ENCODE assay signal across 28 cellular contexts in the genomic region with DNA sequence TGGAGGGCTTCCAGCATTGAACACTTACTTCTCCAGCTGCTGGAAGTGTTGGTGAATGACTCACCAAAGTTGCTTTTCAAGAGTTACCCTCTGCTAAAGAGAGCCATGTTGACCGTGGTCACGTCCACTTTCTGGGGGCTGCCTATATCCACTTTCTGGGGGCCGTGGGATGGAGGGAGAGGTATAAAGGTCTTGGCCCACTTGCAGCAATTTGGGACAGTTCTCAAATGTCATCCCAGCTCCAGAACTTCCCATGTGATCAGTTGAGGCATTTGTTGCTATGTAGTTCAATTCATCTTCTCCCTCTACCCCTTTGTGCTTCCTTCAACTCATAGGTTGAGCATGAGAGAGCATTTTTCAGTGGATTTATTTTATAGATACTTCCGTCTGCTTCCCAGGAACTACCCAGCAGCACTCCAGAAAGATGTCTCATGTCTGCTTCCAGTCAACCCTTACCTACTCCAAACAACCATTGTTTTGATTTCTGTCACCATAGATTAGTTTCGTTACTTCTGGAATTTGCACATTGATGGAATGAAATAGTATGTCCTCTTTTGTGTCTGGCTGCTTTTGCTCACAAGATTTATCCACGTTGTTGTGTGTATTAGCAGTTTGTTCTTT.
DNase-seq lines count a peak whose midpoint lies in the region; ATAC-seq and TF ChIP-seq lines count a peak whose summit lies in the region.
"Had no signal": no experiment of that assay in that cellular context is flagged by ENCODE, and none has a peak within 500 bp of the region (broad histone marks: within the 10 kb centered on the region; RNA-seq: fewer than 3 reads in every experiment).

No MANE protein-coding gene starts in this region.

- no peak for ATAC-seq in upper lobe of right lung
- ATAC-seq: activated CD8-positive, alpha-beta T cell treated with anti-CD3 and anti-CD28 coated beads for 36 hours; left cardiac atrium; Panc1; right lobe of liver had no signal

- 93 to 95% (median 94%) methylated on average over 6 of the region's 6 CpGs for WGBS in spleen, 5 donors

- no peak overlapping the region for H3K27ac ChIP-seq in upper lobe of right lung
- no peak overlapping the region for H3K27ac ChIP-seq in spleen
- H3K27ac ChIP-seq in right atrium auricular region, result no peak overlapping the region
- H3K27ac ChIP-seq: esophagus squamous epithelium, parathyroid adenoma, right lobe of liver had no signal

- H3K27me3 ChIP-seq in upper lobe of right lung, result no peaks in the 10 kb centered on the region
- no peaks in the 10 kb centered on the region for H3K27me3 ChIP-seq in spleen (replicated peaks in 1 of 7)
- H3K27me3 ChIP-seq in right atrium auricular region, result no peaks in the 10 kb centered on the region
- H3K27me3 ChIP-seq: esophagus squamous epithelium, right lobe of liver had no signal

- peak; percentile 17 for DNase-seq in EH (ENCODE audit: low read depth)
- peak; percentile 18 for DNase-seq in astrocyte of the hippocampus (ENCODE audit: low read depth, low spot score)
- DNase-seq in kidney glomerular epithelial cell (lab: John Stamatoyannopoulos, UW), result peak; percentile 60
- peak; percentile 28 for DNase-seq in retinal pigment epithelial cell (ENCODE audit: low read depth)
- no peak for DNase-seq in upper lobe of right lung
- DNase-seq in spleen, result no peak
- no peak for DNase-seq in right atrium auricular region (ENCODE audit: low spot score)
- DNase-seq: activated CD4-positive, alpha-beta T cell treated with anti-CD3 and anti-CD28 coated beads for 1 hour; activated CD8-positive, alpha-beta memory T cell treated with anti-CD3 and anti-CD28 coated beads, Interleukin-2, amount 50 U/mL, for 48 hours; activated CD8-positive, alpha-beta T cell treated with anti-CD3 and anti-CD28 coated beads for 36 hours; activated naive CD4-positive, alpha-beta T cell treated with anti-CD3 and anti-CD28 coated beads, Interleukin-2, amount 10 ng/mL, durations not matched to agents 7 days and 5 days; aorta; CD4-positive, alpha-beta memory T cell; DMS153; esophagus squamous epithelium; H7; left cardiac atrium; mammary epithelial cell; NCI-H1048; NCI-H2107; NCI-H345; NCI-H748 treated with DMSO at 0.1 percent for 48 hours; right lobe of liver; SHP77; stimulated activated CD4-positive, alpha-beta T cell treated with anti-CD3 and anti-CD28 coated beads, Interleukin-4, amount 100 ng/mL, for 1 hour; T-helper 2 cell had no signal

- H3K36me3 ChIP-seq in upper lobe of right lung (no peaks in the 10 kb centered on the region), spleen (peaks cover 0 to 4% (median 0%) of the 10 kb centered on the region in 6 donors), right atrium auricular region (no peaks in the 10 kb centered on the region)
- H3K36me3 ChIP-seq: esophagus squamous epithelium, right lobe of liver had no signal

- H3K9me3 ChIP-seq in upper lobe of right lung, result no peaks in the 10 kb centered on the region
- H3K9me3 ChIP-seq in spleen, result peaks cover 0 to 4% (median 0%) of the 10 kb centered on the region in 8 donors
- H3K9me3 ChIP-seq in right atrium auricular region, result no peaks in the 10 kb centered on the region
- H3K9me3 ChIP-seq: esophagus squamous epithelium, right lobe of liver had no signal

- TF ChIP-seq CTCF in retinal pigment epithelial cell (conservative IDR thresholded peaks at IDR 0.05; ENCODE audit: low read depth, low read length) (no peak), upper lobe of right lung (IDR thresholded peaks at IDR 0.05) (no peak), spleen (IDR thresholded peaks at IDR 0.05 in 8 of 11, conservative IDR thresholded peaks at IDR 0.05 in 3 of 11) (no peak), right atrium auricular region (IDR thresholded peaks at IDR 0.05) (no peak)

- intact Hi-C loops in upper lobe of right lung (cut with DNase I), result no loop called here
- intact Hi-C loops in spleen (cut with DNase I; ENCODE audit: low total_unique reads), result no loop called here

- no peak overlapping the region for H3K4me3 ChIP-seq in retinal pigment epithelial cell (ENCODE audit: low read length)
- H3K4me3 ChIP-seq in upper lobe of right lung, result no peak overlapping the region
- H3K4me3 ChIP-seq in spleen, result no peak overlapping the region
- H3K4me3 ChIP-seq in right atrium auricular region, result no peak overlapping the region
- H3K4me3 ChIP-seq: esophagus squamous epithelium, right lobe of liver had no signal

- H3K4me1 ChIP-seq in upper lobe of right lung (peaks cover under 1% of the 10 kb centered on the region), spleen (peaks cover 0 to 50% (median 25%) of the 10 kb centered on the region in 6 donors), right atrium auricular region (peaks cover 0 to 16% of the 10 kb centered on the region in 2 donors)

- TF ChIP-seq POLR2A in spleen (IDR thresholded peaks at IDR 0.05), result no peak

Comparison
In these comparisons a context has a peak if more than half of its experiments do, and no peak if none do; other contexts are left out.
1. DNase-seq: peak in EH (single experiment), astrocyte of the hippocampus (single experiment), kidney glomerular epithelial cell (single experiment) and retinal pigment epithelial cell (single experiment); none in upper lobe of right lung (single experiment), spleen (single experiment) and right atrium auricular region (single experiment).